1 cellular context compared by ENCODE assay signal in genomic region chr5:36953043-36953442, GRCh38.
TF ChIP-seq lines count a peak whose summit lies in the region.

No MANE protein-coding gene starts in this region.

TF ChIP-seq in WTC11, 78 proteins besides CTCF, POLR2A, EP300 and RAD21 (continued from another document):
- TF ChIP-seq ATF6 (CRISPR knock-in tag; IDR thresholded peaks at IDR 0.05) (no peak), USF1 (CRISPR knock-in tag; IDR thresholded peaks at IDR 0.05) (no peak), ARID4B (CRISPR knock-in tag; IDR thresholded peaks at IDR 0.05; ENCODE audit: borderline replicate concordance) (no peak), E2F4 (CRISPR knock-in tag; IDR thresholded peaks at IDR 0.05; ENCODE audit: borderline replicate concordance, low read depth) (no peak)
